12 cellular contexts compared by ENCODE assay signal in the genomic region with DNA sequence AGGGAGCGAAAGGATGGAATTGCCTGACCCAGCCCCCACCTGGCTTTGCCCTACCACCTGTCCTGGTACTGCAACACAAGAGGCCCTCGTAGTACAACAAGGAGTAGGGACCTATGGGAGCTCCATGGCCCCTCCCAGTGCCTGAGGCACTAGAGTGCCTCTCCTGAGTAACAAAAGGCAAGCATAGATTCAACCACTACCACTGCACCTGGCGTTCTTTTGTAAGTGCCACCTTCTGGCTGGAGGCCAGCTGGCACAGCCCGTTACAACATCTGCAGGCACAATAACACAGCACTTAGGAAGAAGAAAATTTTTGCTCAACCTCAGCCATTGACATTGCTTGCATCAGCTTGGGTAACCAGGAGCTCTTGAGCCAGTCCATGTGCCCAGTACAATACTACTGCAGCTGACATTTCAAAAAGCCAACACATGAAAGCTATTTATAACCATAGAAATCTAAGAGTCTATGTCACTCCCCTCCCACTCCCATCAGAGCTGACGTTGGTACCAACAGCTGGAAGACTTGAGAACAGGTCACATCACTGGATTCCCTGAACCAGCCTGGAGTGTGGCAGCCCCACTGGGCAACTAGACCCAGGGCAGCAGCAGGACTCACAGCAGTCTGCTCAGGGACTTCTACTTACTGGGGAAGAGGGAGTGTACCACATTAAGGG. TPM values are rescaled to one million over a fixed set of nuclear protein-coding genes. Genes with fewer than 3 reads are reported as not detected.
DNase-seq lines count a peak whose midpoint lies in the region; ATAC-seq, FAIRE-seq and TF ChIP-seq lines count a peak whose summit lies in the region.
"Had no signal": no experiment of that assay in that cellular context is flagged by ENCODE, and none has a peak within 500 bp of the region (broad histone marks: within the 10 kb centered on the region; RNA-seq: fewer than 3 reads in every experiment).

No MANE protein-coding gene starts in this region.

- H3K9me1 ChIP-seq in keratinocyte (ENCODE audit: control insufficient read depth, extremely low read depth, insufficient read depth, low read length) = no peaks in the 10 kb centered on the region

- H3K9me3 ChIP-seq in keratinocyte (ENCODE audit: control insufficient read depth, low read depth, low read length) (no peaks in the 10 kb centered on the region), hepatocyte (ENCODE audit: low read depth) (no peaks in the 10 kb centered on the region)

- no peaks in the 10 kb centered on the region for H3K36me3 Mint-ChIP-seq in stimulated activated effector memory CD8-positive, alpha-beta T cell treated with anti-CD3 and anti-CD28 coated beads, Interleukin-12 subunit alpha, Interleukin-12 subunit beta, amount 100 ng/mL, for 72 hours
- peaks cover 2% of the 10 kb centered on the region for H3K36me3 Mint-ChIP-seq in T-helper 2 cell treated with Interferon-gamma antibody and Interleukin-4, amounts not matched to agents 5 μg/mL and 100 μg/mL, for 36 hours (ENCODE audit: low read depth)

- WGBS in hepatocyte (ENCODE audit: low lambda C conversion rate, missing lambda C conversion rate) = 71% methylated on average over 5 of the region's 5 CpGs

- H3K4me1 Mint-ChIP-seq in stimulated activated effector memory CD8-positive, alpha-beta T cell treated with anti-CD3 and anti-CD28 coated beads, Interleukin-12 subunit alpha, Interleukin-12 subunit beta, amount 100 ng/mL, for 72 hours = peaks cover 6% of the 10 kb centered on the region
- peaks cover 4% of the 10 kb centered on the region for H3K4me1 Mint-ChIP-seq in T-helper 2 cell treated with Interferon-gamma antibody and Interleukin-4, amounts not matched to agents 5 μg/mL and 100 μg/mL, for 36 hours (ENCODE audit: low read depth)
- H3K4me1 Mint-ChIP-seq: activated naive CD8-positive, alpha-beta T cell treated with anti-CD3 and anti-CD28 coated beads, Interleukin-2, amount 10 ng/mL, durations not matched to agents 7 days and 5 days had no signal

- H3K27ac Mint-ChIP-seq in stimulated activated effector memory CD8-positive, alpha-beta T cell treated with anti-CD3 and anti-CD28 coated beads, Interleukin-12 subunit alpha, Interleukin-12 subunit beta, amount 100 ng/mL, for 72 hours = no peak overlapping the region
- no peak overlapping the region for H3K27ac Mint-ChIP-seq in T-helper 2 cell treated with Interferon-gamma antibody and Interleukin-4, amounts not matched to agents 5 μg/mL and 100 μg/mL, for 36 hours
- H3K27ac Mint-ChIP-seq: activated naive CD8-positive, alpha-beta T cell treated with anti-CD3 and anti-CD28 coated beads, Interleukin-2, amount 10 ng/mL, durations not matched to agents 7 days and 5 days had no signal

- ATAC-seq in stimulated activated effector memory CD8-positive, alpha-beta T cell treated with anti-CD3 and anti-CD28 coated beads, Interleukin-12 subunit alpha, Interleukin-12 subunit beta, amount 100 ng/mL, for 72 hours = no peak
- no peak for ATAC-seq in HG03460 (IDR thresholded peaks at IDR 0.05; ENCODE audit: unreplicated experiment)
- ATAC-seq: right cardiac atrium had no signal

- no peak overlapping the region for H3K4me3 Mint-ChIP-seq in stimulated activated effector memory CD8-positive, alpha-beta T cell treated with anti-CD3 and anti-CD28 coated beads, Interleukin-12 subunit alpha, Interleukin-12 subunit beta, amount 100 ng/mL, for 72 hours
- H3K4me3 Mint-ChIP-seq in T-helper 2 cell treated with Interferon-gamma antibody and Interleukin-4, amounts not matched to agents 5 μg/mL and 100 μg/mL, for 36 hours = no peak overlapping the region
- H3K4me3 Mint-ChIP-seq: activated naive CD8-positive, alpha-beta T cell treated with anti-CD3 and anti-CD28 coated beads, Interleukin-2, amount 10 ng/mL, durations not matched to agents 7 days and 5 days had no signal

- H3K27me3 Mint-ChIP-seq in T-helper 2 cell treated with Interferon-gamma antibody and Interleukin-4, amounts not matched to agents 5 μg/mL and 100 μg/mL, for 36 hours (ENCODE audit: low read depth) = no peaks in the 10 kb centered on the region
- H3K27me3 Mint-ChIP-seq: activated naive CD8-positive, alpha-beta T cell treated with anti-CD3 and anti-CD28 coated beads, Interleukin-2, amount 10 ng/mL, durations not matched to agents 7 days and 5 days had no signal

- no peaks in the 10 kb centered on the region for H3K79me2 ChIP-seq in keratinocyte (ENCODE audit: control insufficient read depth, insufficient read depth, low read length)
- H3K79me2 ChIP-seq in hepatocyte = no peaks in the 10 kb centered on the region

- FAIRE-seq in keratinocyte (lab: Jason Lieb, UNC) = peak; percentile 71

- peaks cover 10% of the 10 kb centered on the region for H3K9me3 Mint-ChIP-seq in stimulated activated effector memory CD8-positive, alpha-beta T cell treated with anti-CD3 and anti-CD28 coated beads, Interleukin-12 subunit alpha, Interleukin-12 subunit beta, amount 100 ng/mL, for 72 hours
- peaks cover 38% of the 10 kb centered on the region for H3K9me3 Mint-ChIP-seq in T-helper 2 cell treated with Interferon-gamma antibody and Interleukin-4, amounts not matched to agents 5 μg/mL and 100 μg/mL, for 36 hours

- H3K4me1 ChIP-seq in keratinocyte (ENCODE audit: control insufficient read depth, extremely low read depth, insufficient read depth, low read length) (peaks cover 8% of the 10 kb centered on the region), hepatocyte (ENCODE audit: insufficient read depth) (no peaks in the 10 kb centered on the region)
- H3K4me1 ChIP-seq: BLaER1 treated with 17β-estradiol and CSF1 and Interleukin-3, amounts not matched to agents 10 nM and 100 nM had no signal

- dilution Hi-C loops in keratinocyte (cut with MboI; ENCODE audit: extremely low pct_ligation_motif_present, low sequenced_read_pairs) = no loop called here

- H2AFZ ChIP-seq in keratinocyte (ENCODE audit: control insufficient read depth, low read length) (no peak overlapping the region), hepatocyte (no peak overlapping the region)

- H3K9ac ChIP-seq in keratinocyte (ENCODE audit: control insufficient read depth, extremely low read depth, insufficient read depth, low read length) = no peak overlapping the region
- H3K9ac ChIP-seq: BLaER1 treated with 17β-estradiol and CSF1 and Interleukin-3, amounts not matched to agents 10 nM and 100 nM had no signal

- no peaks in the 10 kb centered on the region for H3K9me2 ChIP-seq in hepatocyte (replicated peaks; ENCODE audit: insufficient read depth)

- H3K36me3 ChIP-seq in keratinocyte (ENCODE audit: control insufficient read depth in 2 of 2, extremely low read depth in 1 of 2, insufficient read depth in 2 of 2, low read length in 2 of 2) (no peaks in the 10 kb centered on the region), hepatocyte (replicated peaks; ENCODE audit: insufficient read depth, low read depth) (no peaks in the 10 kb centered on the region)
- H3K36me3 ChIP-seq: BLaER1 treated with 17β-estradiol and CSF1 and Interleukin-3, amounts not matched to agents 10 nM and 100 nM had no signal

- H4K20me1 ChIP-seq in keratinocyte (ENCODE audit: control insufficient read depth, extremely low read depth, insufficient read depth, low read length) (no peaks in the 10 kb centered on the region), hepatocyte (ENCODE audit: insufficient read depth, poor library complexity, severe bottlenecking) (no peaks in the 10 kb centered on the region)
- H4K20me1 ChIP-seq: BLaER1 treated with 17β-estradiol and CSF1 and Interleukin-3, amounts not matched to agents 10 nM and 100 nM had no signal

- H3K27ac ChIP-seq in keratinocyte (ENCODE audit: control insufficient read depth, insufficient read depth, low read length) (no peak overlapping the region), hepatocyte (no peak overlapping the region)
- H3K27ac ChIP-seq: BLaER1 treated with 17β-estradiol and CSF1 and Interleukin-3, amounts not matched to agents 10 nM and 100 nM had no signal

- DNase-seq in ELF-1 (ENCODE audit: low read depth, low spot score) = peak; percentile 14
- peak; percentile 94 for DNase-seq in NCI-H1105 (lab: John Stamatoyannopoulos, UW)
- peak; percentile 100 for DNase-seq in NCI-H748 (lab: John Stamatoyannopoulos, UW; ENCODE audit: unreplicated experiment)
- DNase-seq in keratinocyte (ENCODE audit: low read depth, low spot score) = peak; percentile 60
- no peak for DNase-seq in stimulated activated effector memory CD8-positive, alpha-beta T cell treated with anti-CD3 and anti-CD28 coated beads, Interleukin-12 subunit alpha, Interleukin-12 subunit beta, amount 100 ng/mL, for 72 hours (ENCODE audit: low spot score in 2 of 2)
- no peak for DNase-seq in T-helper 2 cell treated with Interferon-gamma antibody and Interleukin-4, amounts not matched to agents 5 μg/mL and 100 μg/mL, for 36 hours (ENCODE audit: low spot score)
- no peak for DNase-seq in hepatocyte (ENCODE audit: low spot score)
- DNase-seq: activated CD4-positive, alpha-beta T cell treated with anti-CD3 and anti-CD28 coated beads for 1 hour; activated naive CD8-positive, alpha-beta T cell treated with anti-CD3 and anti-CD28 coated beads, Interleukin-2, amount 10 ng/mL, durations not matched to agents 7 days and 5 days had no signal

- H3K4me2 ChIP-seq in keratinocyte (ENCODE audit: control insufficient read depth, extremely low read depth, insufficient read depth, low read depth, low read length) = no peak overlapping the region
- no peak overlapping the region for H3K4me2 ChIP-seq in hepatocyte
- H3K4me2 ChIP-seq: BLaER1 treated with 17β-estradiol and CSF1 and Interleukin-3, amounts not matched to agents 10 nM and 100 nM had no signal

- TF ChIP-seq CTCF in keratinocyte (optimal IDR thresholded peaks at IDR 0.05 in 1 of 3, IDR thresholded peaks at IDR 0.05 in 1 of 3, conservative IDR thresholded peaks at IDR 0.05 in 1 of 3; ENCODE audit: extremely low read depth in 1 of 3, insufficient read depth in 2 of 3, low read length in 3 of 3) (peak; percentile 7 to 46 (median 20)), hepatocyte (IDR thresholded peaks at IDR 0.05; ENCODE audit: poor library complexity) (no peak)

- H3K4me3 ChIP-seq in keratinocyte (ENCODE audit: control insufficient read depth in 2 of 3, extremely low read depth in 1 of 3, insufficient read depth in 2 of 3, low read depth in 1 of 3, low read length in 3 of 3) (no peak overlapping the region), hepatocyte (no peak overlapping the region)
- H3K4me3 ChIP-seq: BLaER1 treated with 17β-estradiol and CSF1 and Interleukin-3, amounts not matched to agents 10 nM and 100 nM had no signal

- H3K27me3 ChIP-seq in keratinocyte (ENCODE audit: control insufficient read depth, extremely low read depth, insufficient read depth, low read length) (no peaks in the 10 kb centered on the region), hepatocyte (no peaks in the 10 kb centered on the region)
- H3K27me3 ChIP-seq: BLaER1 treated with 17β-estradiol and CSF1 and Interleukin-3, amounts not matched to agents 10 nM and 100 nM had no signal

RNA-seq across cellular contexts. Expression of gene FAM174A, which starts 17.7 kb away (rescaled TPM):
- 10.4 to 17.3 TPM (median 15.3 TPM) in 3 replicates for polyA plus RNA-seq in keratinocyte
- 15.4 TPM for polyA plus RNA-seq in keratinocyte (2011; ENCODE audit: low read depth)
- 13.6 and 16.1 TPM in 2 replicates for polyA plus RNA-seq in keratinocyte (2011; cell fraction: cytosol; rRNA removed)
- 15.8 and 19.1 TPM in 2 replicates for polyA plus RNA-seq in keratinocyte (2011; cell fraction: nucleus; rRNA removed)
- 13.5 and 22.9 TPM in 2 replicates for polyA plus RNA-seq in keratinocyte (2012; ENCODE audit: low replicate concordance)
- polyA minus RNA-seq in keratinocyte = 2.4 to 3.6 TPM (median 2.6 TPM) in 3 replicates
- polyA minus RNA-seq in keratinocyte (2011; cell fraction: cytosol; rRNA and poly(A)+ RNA removed) = 33.6 TPM
- polyA minus RNA-seq in keratinocyte (2011; cell fraction: nucleus; rRNA and poly(A)+ RNA removed) = 8.8 and 14.6 TPM in 2 replicates
- total RNA-seq in hepatocyte = 17.3 and 25.1 TPM in 2 replicates
- polyA plus RNA-seq in hepatocyte = 29.0 and 34.9 TPM in 2 replicates

Comparison
In these comparisons a context has a peak if more than half of its experiments do, and no peak if none do; other contexts are left out.
1. DNase-seq: peak in ELF-1 (single experiment), NCI-H1105 (single experiment), NCI-H748 (single experiment) and keratinocyte (single experiment); none in stimulated activated effector memory CD8-positive, alpha-beta T cell treated with anti-CD3 and anti-CD28 coated beads, Interleukin-12 subunit alpha, Interleukin-12 subunit beta, amount 100 ng/mL, for 72 hours (0 of 2), T-helper 2 cell treated with Interferon-gamma antibody and Interleukin-4, amounts not matched to agents 5 μg/mL and 100 μg/mL, for 36 hours (single experiment) and hepatocyte (single experiment).